In genomic region chr22:25162561-25162960, GRCh38 we compare ENCODE assay signal across 19 cellular contexts. TPM values are rescaled to one million over a fixed set of nuclear protein-coding genes. Genes with fewer than 3 reads are reported as not detected.
DNase-seq lines count a peak whose midpoint lies in the region; ATAC-seq, FAIRE-seq and TF ChIP-seq lines count a peak whose summit lies in the region.
"Had no signal": no experiment of that assay in that cellular context is flagged by ENCODE, and none has a peak within 500 bp of the region (broad histone marks: within the 10 kb centered on the region; RNA-seq: fewer than 3 reads in every experiment).

No MANE protein-coding gene starts in this region.

- no peak overlapping the region for H3K27ac ChIP-seq in astrocyte (ENCODE audit: low read depth, low read length)
- H3K27ac ChIP-seq in gastroesophageal sphincter, result peak overlapping the region in 1 of 4 donors; percentile 29
- H3K27ac ChIP-seq: 22Rv1, BLaER1, GM23248 had no signal

- H3K27me3 Mint-ChIP-seq in activated CD4-positive, alpha-beta T cell treated with anti-CD3 and anti-CD28 coated beads, Interleukin-2, amount 10 ng/mL, durations not matched to agents 7 days and 5 days, result no peaks in the 10 kb centered on the region
- no peaks in the 10 kb centered on the region for H3K27me3 Mint-ChIP-seq in astrocyte (ENCODE audit: low read depth, unreplicated experiment)

- ATAC-seq in stimulated activated effector memory CD8-positive, alpha-beta T cell treated with anti-CD3 and anti-CD28 coated beads, Interleukin-12 subunit alpha, Interleukin-12 subunit beta, amount 100 ng/mL, for 72 hours, result no peak
- ATAC-seq in gastroesophageal sphincter, result no peak
- ATAC-seq: HCT116 had no signal

- CTCF ChIA-PET in activated CD4-positive, alpha-beta T cell treated with anti-CD3 and anti-CD28 coated beads, Interleukin-2, amount 10 ng/mL, durations not matched to agents 7 days and 5 days (lab: Charles Lee), result no interaction called here

- 17 to 77% methylated on average over 1 of the region's 1 CpG for WGBS in gastroesophageal sphincter (ENCODE audit: low coverage in 1 of 2), 2 donors

- H3K27ac Mint-ChIP-seq in activated CD4-positive, alpha-beta T cell treated with anti-CD3 and anti-CD28 coated beads, Interleukin-2, amount 10 ng/mL, durations not matched to agents 7 days and 5 days, result peak overlapping the region; percentile 50
- H3K27ac Mint-ChIP-seq in astrocyte (ENCODE audit: unreplicated experiment), result no peak overlapping the region
- H3K27ac Mint-ChIP-seq in stimulated activated effector memory CD8-positive, alpha-beta T cell treated with anti-CD3 and anti-CD28 coated beads, Interleukin-12 subunit alpha, Interleukin-12 subunit beta, amount 100 ng/mL, for 72 hours, result peak overlapping the region; percentile 82

- no peaks in the 10 kb centered on the region for H3K36me3 ChIP-seq in astrocyte (ENCODE audit: insufficient read depth, low read length)
- H3K36me3 ChIP-seq in gastroesophageal sphincter, result no peaks in the 10 kb centered on the region
- H3K36me3 ChIP-seq: BLaER1 had no signal

- H3K36me3 Mint-ChIP-seq in activated CD4-positive, alpha-beta T cell treated with anti-CD3 and anti-CD28 coated beads, Interleukin-2, amount 10 ng/mL, durations not matched to agents 7 days and 5 days (ENCODE audit: low read depth), result no peaks in the 10 kb centered on the region
- peaks cover 3% of the 10 kb centered on the region for H3K36me3 Mint-ChIP-seq in astrocyte (ENCODE audit: low read depth, unreplicated experiment)
- H3K36me3 Mint-ChIP-seq in stimulated activated effector memory CD8-positive, alpha-beta T cell treated with anti-CD3 and anti-CD28 coated beads, Interleukin-12 subunit alpha, Interleukin-12 subunit beta, amount 100 ng/mL, for 72 hours, result no peaks in the 10 kb centered on the region

- no peak overlapping the region for H3K9ac ChIP-seq in astrocyte (ENCODE audit: low read length)
- H3K9ac ChIP-seq: BLaER1, GM23248 had no signal

- H2AFZ ChIP-seq in astrocyte (ENCODE audit: low read depth, low read length), result no peak overlapping the region
- H2AFZ ChIP-seq: GM23248 had no signal

- H3K27me3 ChIP-seq in astrocyte (ENCODE audit: insufficient read depth, low read length) (no peaks in the 10 kb centered on the region), gastroesophageal sphincter (no peaks in the 10 kb centered on the region)
- H3K27me3 ChIP-seq: BLaER1 had no signal

- H3K9me3 Mint-ChIP-seq in activated CD4-positive, alpha-beta T cell treated with anti-CD3 and anti-CD28 coated beads, Interleukin-2, amount 10 ng/mL, durations not matched to agents 7 days and 5 days, result no peaks in the 10 kb centered on the region
- H3K9me3 Mint-ChIP-seq in astrocyte (ENCODE audit: unreplicated experiment), result no peaks in the 10 kb centered on the region
- no peaks in the 10 kb centered on the region for H3K9me3 Mint-ChIP-seq in stimulated activated effector memory CD8-positive, alpha-beta T cell treated with anti-CD3 and anti-CD28 coated beads, Interleukin-12 subunit alpha, Interleukin-12 subunit beta, amount 100 ng/mL, for 72 hours
- H3K9me3 Mint-ChIP-seq: CD8-positive, alpha-beta memory T cell had no signal

- H3K4me3 ChIP-seq in astrocyte (ENCODE audit: insufficient read depth, low read depth, low read length) (no peak overlapping the region), epithelial cell of esophagus (ENCODE audit: low read length) (no peak overlapping the region), gastroesophageal sphincter (no peak overlapping the region)
- H3K4me3 ChIP-seq: BLaER1, GM23248 had no signal

- no peak for DNase-seq in activated CD4-positive, alpha-beta T cell treated with anti-CD3 and anti-CD28 coated beads, Interleukin-2, amount 10 ng/mL, durations not matched to agents 7 days and 5 days
- DNase-seq in activated CD4-positive, alpha-beta T cell treated with anti-CD3 and anti-CD28 coated beads, Interleukin-2, amount 50 U/mL, for 48 hours, result no peak
- DNase-seq in astrocyte (ENCODE audit: low read depth) (no peak), epithelial cell of esophagus (ENCODE audit: low read depth) (peak; percentile 23), COLO668 (lab: John Stamatoyannopoulos, UW; ENCODE audit: unreplicated experiment) (no peak), NCI-H748 treated with DMSO at 0.1 percent for 48 hours (lab: John Stamatoyannopoulos, UW) (no peak)
- DNase-seq in stimulated activated effector memory CD8-positive, alpha-beta T cell treated with anti-CD3 and anti-CD28 coated beads, Interleukin-12 subunit alpha, Interleukin-12 subunit beta, amount 100 ng/mL, for 72 hours (ENCODE audit: low spot score in 2 of 2), result no peak
- DNase-seq: AML-193; CD8-positive, alpha-beta memory T cell; DMS53; GF-D8; GM23248 had no signal

- TF ChIP-seq CTCF in astrocyte (IDR thresholded peaks at IDR 0.05; ENCODE audit: insufficient read depth, low read depth, low read length), result no peak
- TF ChIP-seq CTCF in epithelial cell of esophagus (IDR thresholded peaks at IDR 0.05; ENCODE audit: insufficient read depth, low read depth, low read length, missing control alignments), result no peak
- TF ChIP-seq CTCF in gastroesophageal sphincter (IDR thresholded peaks at IDR 0.05), result no peak

- TF ChIP-seq EP300 in gastroesophageal sphincter (IDR thresholded peaks at IDR 0.05), result no peak

- H3K4me2 ChIP-seq in astrocyte (ENCODE audit: low read length), result no peak overlapping the region
- H3K4me2 ChIP-seq: BLaER1 had no signal

- H3K9me3 ChIP-seq in astrocyte (ENCODE audit: insufficient read depth, low read depth, low read length) (no peaks in the 10 kb centered on the region), gastroesophageal sphincter (no peaks in the 10 kb centered on the region)
- H3K9me3 ChIP-seq: BLaER1 had no signal

- no peak for TF ChIP-seq POLR2A in gastroesophageal sphincter (IDR thresholded peaks at IDR 0.05)

- H3K4me3 Mint-ChIP-seq in activated CD4-positive, alpha-beta T cell treated with anti-CD3 and anti-CD28 coated beads, Interleukin-2, amount 10 ng/mL, durations not matched to agents 7 days and 5 days, result no peak overlapping the region
- H3K4me3 Mint-ChIP-seq in astrocyte (ENCODE audit: unreplicated experiment), result no peak overlapping the region
- no peak overlapping the region for H3K4me3 Mint-ChIP-seq in stimulated activated effector memory CD8-positive, alpha-beta T cell treated with anti-CD3 and anti-CD28 coated beads, Interleukin-12 subunit alpha, Interleukin-12 subunit beta, amount 100 ng/mL, for 72 hours
- H3K4me3 Mint-ChIP-seq: CD8-positive, alpha-beta memory T cell had no signal

- H3K4me1 ChIP-seq in astrocyte (ENCODE audit: insufficient read depth, low read length), result peaks cover 9% of the 10 kb centered on the region
- H3K4me1 ChIP-seq in gastroesophageal sphincter, result peaks cover 0 to 65% (median 23%) of the 10 kb centered on the region in 3 donors
- H3K4me1 ChIP-seq: BLaER1 had no signal

- H3K4me1 Mint-ChIP-seq in activated CD4-positive, alpha-beta T cell treated with anti-CD3 and anti-CD28 coated beads, Interleukin-2, amount 10 ng/mL, durations not matched to agents 7 days and 5 days, result no peaks in the 10 kb centered on the region
- peaks cover 16% of the 10 kb centered on the region for H3K4me1 Mint-ChIP-seq in astrocyte (ENCODE audit: low read depth, unreplicated experiment)
- H3K4me1 Mint-ChIP-seq in stimulated activated effector memory CD8-positive, alpha-beta T cell treated with anti-CD3 and anti-CD28 coated beads, Interleukin-12 subunit alpha, Interleukin-12 subunit beta, amount 100 ng/mL, for 72 hours, result peaks cover 25% of the 10 kb centered on the region

- POLR2A ChIA-PET in activated CD4-positive, alpha-beta T cell treated with anti-CD3 and anti-CD28 coated beads, Interleukin-2, amount 10 ng/mL, durations not matched to agents 7 days and 5 days (lab: Charles Lee), result interaction anchor here (0.6 kb wide), 1 partner anchor 175 kb away, joined by 3 read pairs; no protein-coding TSS in a partner anchor

- no peaks in the 10 kb centered on the region for H3K79me2 ChIP-seq in astrocyte (ENCODE audit: insufficient read depth, low read length)

- FAIRE-seq in astrocyte (lab: Jason Lieb, UNC), result peak; percentile 59
- FAIRE-seq: GM18507, H54 had no signal

- peaks cover 19% of the 10 kb centered on the region for H4K20me1 ChIP-seq in astrocyte (ENCODE audit: insufficient read depth, low read length)
- H4K20me1 ChIP-seq: BLaER1 had no signal

RNA-seq across cellular contexts. Expression of gene CRYBB3, which starts 37.1 kb away (rescaled TPM):
- total RNA-seq in activated CD4-positive, alpha-beta T cell treated with anti-CD3 and anti-CD28 coated beads, Interleukin-2, amount 10 ng/mL, durations not matched to agents 7 days and 5 days, result under 1 TPM; 0.25 to 0.57 TPM
- total RNA-seq in astrocyte (0.43 TPM in 1 of 2 replicates, not detected in the other), gastroesophageal sphincter (not detected)
- total RNA-seq: GM23248 had no signal

RNA-seq across cellular contexts. Expression of gene CRYBB2, which starts 56.9 kb away (rescaled TPM):
- total RNA-seq in activated CD4-positive, alpha-beta T cell treated with anti-CD3 and anti-CD28 coated beads, Interleukin-2, amount 10 ng/mL, durations not matched to agents 7 days and 5 days, result under 1 TPM in 1 of 2 experiments, not detected in 1; 0.45 TPM
- total RNA-seq in astrocyte, result not detected in 2 replicates
- total RNA-seq in gastroesophageal sphincter, result not detected
- total RNA-seq: CD8-positive, alpha-beta memory T cell; GM23248; HT-29 had no signal
